ENCODE assay signal across 8 cellular contexts in the genomic region with DNA sequence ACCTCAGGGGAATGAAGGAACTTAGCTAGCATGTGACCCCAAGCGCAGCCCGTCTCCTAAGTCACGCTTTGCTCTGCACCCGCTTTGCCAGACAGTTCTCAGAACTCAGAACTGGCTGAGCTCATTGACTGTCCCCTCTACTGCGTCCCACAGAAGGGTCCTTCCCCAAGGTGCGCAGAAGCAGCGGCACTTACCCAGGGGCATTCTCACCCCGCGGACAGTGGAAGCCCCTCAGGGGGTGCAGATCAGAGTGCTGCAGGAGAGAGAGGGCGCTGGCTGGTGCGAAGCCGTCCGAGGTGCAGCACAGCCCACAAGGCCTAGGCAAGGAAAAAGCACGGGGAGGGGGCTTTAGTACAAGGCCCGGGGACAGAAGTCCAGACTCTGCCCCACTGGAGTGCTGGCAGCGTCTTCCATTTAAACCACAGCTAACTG. TPM values are rescaled to one million over a fixed set of nuclear protein-coding genes. Genes with fewer than 3 reads are reported as not detected.
DNase-seq lines count a peak whose midpoint lies in the region; ATAC-seq and TF ChIP-seq lines count a peak whose summit lies in the region.

No MANE protein-coding gene starts in this region.

- peaks cover 54% of the 10 kb centered on the region for H4K20me1 ChIP-seq in neural progenitor cell (ENCODE audit: low read depth)

- H3K36me3 ChIP-seq in CD8-positive, alpha-beta T cell (ENCODE audit: insufficient read depth, low read length): peaks cover 27% of the 10 kb centered on the region
- H3K36me3 ChIP-seq in HUES6 (ENCODE audit: control insufficient read depth, insufficient read depth, low read length): peaks cover 52% of the 10 kb centered on the region
- H3K36me3 ChIP-seq in esophagus squamous epithelium: peaks cover 9 to 49% (median 33%) of the 10 kb centered on the region in 3 donors
- H3K36me3 ChIP-seq in neural progenitor cell: no peaks in the 10 kb centered on the region

- peaks cover 8% of the 10 kb centered on the region for H3K27me3 Mint-ChIP-seq in CD8-positive, alpha-beta T cell (ENCODE audit: low read depth)
- peaks cover 3% of the 10 kb centered on the region for H3K27me3 Mint-ChIP-seq in activated CD8-positive, alpha-beta T cell treated with anti-CD3 and anti-CD28 coated beads for 36 hours
- H3K27me3 Mint-ChIP-seq in neural progenitor cell (ENCODE audit: insufficient read depth, low read depth): peaks cover 2% of the 10 kb centered on the region

- peaks cover 43% of the 10 kb centered on the region for H3K4me1 Mint-ChIP-seq in CD8-positive, alpha-beta T cell (ENCODE audit: low read depth)
- H3K4me1 Mint-ChIP-seq in activated CD8-positive, alpha-beta T cell treated with anti-CD3 and anti-CD28 coated beads for 36 hours (ENCODE audit: low read depth): peaks cover 35% of the 10 kb centered on the region
- peaks cover 13% of the 10 kb centered on the region for H3K4me1 Mint-ChIP-seq in neural progenitor cell

- DNase-seq in CD8-positive, alpha-beta T cell: peak in 2 of 7 experiments; percentile 18 to 35
- DNase-seq in activated CD8-positive, alpha-beta T cell treated with anti-CD3 and anti-CD28 coated beads for 36 hours: peak; percentile 30
- DNase-seq in esophagus squamous epithelium (lab: John Stamatoyannopoulos, UW) (no peak), neural progenitor cell (ENCODE audit: low spot score) (peak; percentile 42), midbrain (lab: John Stamatoyannopoulos, UW) (no peak), NCI-H1694 (lab: John Stamatoyannopoulos, UW) (no peak)

- peak; percentile 22 for ATAC-seq in CD8-positive, alpha-beta T cell
- ATAC-seq in activated CD8-positive, alpha-beta T cell treated with anti-CD3 and anti-CD28 coated beads for 36 hours: peak; percentile 15
- ATAC-seq in HG03108 (IDR thresholded peaks at IDR 0.05; ENCODE audit: unreplicated experiment): no peak

- WGBS in esophagus squamous epithelium, 2 donors: 3% methylated on average over 3 to 5 of the region's 16 CpGs

- H3K36me3 Mint-ChIP-seq in CD8-positive, alpha-beta T cell: peaks cover 49% of the 10 kb centered on the region
- peaks cover 53% of the 10 kb centered on the region for H3K36me3 Mint-ChIP-seq in activated CD8-positive, alpha-beta T cell treated with anti-CD3 and anti-CD28 coated beads for 36 hours (ENCODE audit: low read depth)
- H3K36me3 Mint-ChIP-seq in neural progenitor cell: peaks cover 38% of the 10 kb centered on the region

- H2AFZ ChIP-seq in neural progenitor cell (replicated peaks): no peak overlapping the region

- peak overlapping the region; percentile 76 for H3K4me3 ChIP-seq in CD8-positive, alpha-beta T cell (ENCODE audit: low read depth, low read length)
- H3K4me3 ChIP-seq in HUES6 (ENCODE audit: low read depth, low read length): peak overlapping the region; percentile 84
- H3K4me3 ChIP-seq in esophagus squamous epithelium: peak overlapping the region; percentile 61 to 84 (median 68)
- H3K4me3 ChIP-seq in neural progenitor cell: peak overlapping the region; percentile 74

- POLR2A ChIA-PET in CD8-positive, alpha-beta T cell (lab: Charles Lee): interaction anchor here (1.5 to 3.7 kb wide), 3 partner anchors 8 to 38 kb away, joined by 3 to 75 read pairs (median 23); a partner anchor contains a TSS
- POLR2A ChIA-PET in activated CD8-positive, alpha-beta T cell treated with anti-CD3 and anti-CD28 coated beads for 36 hours (lab: Charles Lee): interaction anchor here (0.7 to 12.3 kb wide), 10 partner anchors 12 to 193 kb away, joined by 3 to 279 read pairs (median 8); a partner anchor contains a TSS

- H3K4me3 Mint-ChIP-seq in CD8-positive, alpha-beta T cell: peak overlapping the region; percentile 93
- peak overlapping the region; percentile 96 for H3K4me3 Mint-ChIP-seq in activated CD8-positive, alpha-beta T cell treated with anti-CD3 and anti-CD28 coated beads for 36 hours
- peak overlapping the region; percentile 97 for H3K4me3 Mint-ChIP-seq in neural progenitor cell

- no peaks in the 10 kb centered on the region for H3K27me3 ChIP-seq in CD8-positive, alpha-beta T cell (ENCODE audit: insufficient read depth, low read length)
- no peaks in the 10 kb centered on the region for H3K27me3 ChIP-seq in HUES6 (ENCODE audit: control insufficient read depth, insufficient read depth, low read length)
- no peaks in the 10 kb centered on the region for H3K27me3 ChIP-seq in esophagus squamous epithelium
- H3K27me3 ChIP-seq in neural progenitor cell: no peaks in the 10 kb centered on the region

- H3K4me1 ChIP-seq in CD8-positive, alpha-beta T cell (ENCODE audit: insufficient read depth, low read length): peaks cover 22% of the 10 kb centered on the region
- peaks cover 8% of the 10 kb centered on the region for H3K4me1 ChIP-seq in HUES6 (ENCODE audit: control insufficient read depth, insufficient read depth, low read length)
- peaks cover 12 to 43% (median 16%) of the 10 kb centered on the region in 3 donors for H3K4me1 ChIP-seq in esophagus squamous epithelium
- H3K4me1 ChIP-seq in neural progenitor cell: peaks cover 18% of the 10 kb centered on the region

- H3K9me3 Mint-ChIP-seq in CD8-positive, alpha-beta T cell: no peaks in the 10 kb centered on the region
- H3K9me3 Mint-ChIP-seq in activated CD8-positive, alpha-beta T cell treated with anti-CD3 and anti-CD28 coated beads for 36 hours: no peaks in the 10 kb centered on the region
- no peaks in the 10 kb centered on the region for H3K9me3 Mint-ChIP-seq in neural progenitor cell

- CTCF ChIA-PET in CD8-positive, alpha-beta T cell (lab: Charles Lee): interaction anchor here (1.4 to 2.7 kb wide), 6 partner anchors 10 to 377 kb away, joined by 4 to 66 read pairs (median 6); a partner anchor contains a TSS
- CTCF ChIA-PET in activated CD8-positive, alpha-beta T cell treated with anti-CD3 and anti-CD28 coated beads for 36 hours (lab: Charles Lee): interaction anchor here (1.4 to 4.5 kb wide), 5 partner anchors 9 to 39 kb away, joined by 10 to 101 read pairs (median 15); a partner anchor contains a TSS

- no peak for TF ChIP-seq POLR2A in esophagus squamous epithelium (IDR thresholded peaks at IDR 0.05)

- no peak for TF ChIP-seq CTCF in CD8-positive, alpha-beta T cell (IDR thresholded peaks at IDR 0.05)
- TF ChIP-seq CTCF in activated CD8-positive, alpha-beta T cell treated with anti-CD3 and anti-CD28 coated beads for 36 hours (IDR thresholded peaks at IDR 0.05): no peak
- TF ChIP-seq CTCF in esophagus squamous epithelium (IDR thresholded peaks at IDR 0.05) (no peak), neural progenitor cell (IDR thresholded peaks at IDR 0.05) (no peak)

- peaks cover 4% of the 10 kb centered on the region for H3F3A ChIP-seq in neural progenitor cell (ENCODE audit: low read depth)

- intact Hi-C loops in CD8-positive, alpha-beta T cell (cut with DNase I, micrococcal nuclease): loop anchor here in 1 of 2 experiments (10.0 kb wide), 3 partner anchors 320 to 1150 kb away; a partner anchor contains a TSS
- intact Hi-C loops in activated CD8-positive, alpha-beta T cell treated with anti-CD3 and anti-CD28 coated beads for 36 hours (cut with micrococcal nuclease): loop anchor here (2.0 kb wide), 1 partner anchor 38 kb away; a partner anchor contains a TSS
- intact Hi-C loops in esophagus squamous epithelium (cut with DNase I): no loop called here

- no peaks in the 10 kb centered on the region for H3K9me3 ChIP-seq in CD8-positive, alpha-beta T cell (ENCODE audit: low read length)
- H3K9me3 ChIP-seq in HUES6 (ENCODE audit: control insufficient read depth, insufficient read depth, low read depth, low read length) (no peaks in the 10 kb centered on the region), esophagus squamous epithelium (no peaks in the 10 kb centered on the region), neural progenitor cell (ENCODE audit: low read depth) (no peaks in the 10 kb centered on the region)

- peak overlapping the region; percentile 98 for H3K4me2 ChIP-seq in neural progenitor cell

- peaks cover 59% of the 10 kb centered on the region for H3K79me2 ChIP-seq in neural progenitor cell (ENCODE audit: low read depth)

- H3K27ac ChIP-seq in CD8-positive, alpha-beta T cell (ENCODE audit: low read depth, low read length): peak overlapping the region; percentile 81
- H3K27ac ChIP-seq in HUES6 (ENCODE audit: low read depth, low read length) (peak overlapping the region; percentile 89), esophagus squamous epithelium (peak overlapping the region; percentile 83 to 90 (median 84)), neural progenitor cell (no peak overlapping the region)

- peak overlapping the region; percentile 96 for H3K27ac Mint-ChIP-seq in CD8-positive, alpha-beta T cell
- H3K27ac Mint-ChIP-seq in activated CD8-positive, alpha-beta T cell treated with anti-CD3 and anti-CD28 coated beads for 36 hours: peak overlapping the region; percentile 98
- H3K27ac Mint-ChIP-seq in neural progenitor cell: no peak overlapping the region

- H3K9ac ChIP-seq in HUES6 (ENCODE audit: low read length) (peak overlapping the region; percentile 97), neural progenitor cell (peak overlapping the region; percentile 84)

RNA-seq across cellular contexts. Expression of a gene that starts 0.8 kb away (rescaled TPM):
- 100 to 1,000 TPM; 119 to 128 TPM for total RNA-seq in CD8-positive, alpha-beta T cell
- 100 to 1,000 TPM; 154 to 159 TPM for total RNA-seq in activated CD8-positive, alpha-beta T cell treated with anti-CD3 and anti-CD28 coated beads for 36 hours
- total RNA-seq in esophagus squamous epithelium (10 to 100 TPM; 17.9 to 37.7 (median 28.0) TPM), neural progenitor cell (ENCODE audit: low replicate concordance) (8.0 and 12.8 TPM in 2 replicates)

RNA-seq across cellular contexts. Expression of a gene that starts 38.3 kb away (rescaled TPM):
- 10 to 100 TPM; 28.9 to 29.1 TPM for total RNA-seq in CD8-positive, alpha-beta T cell
- total RNA-seq in activated CD8-positive, alpha-beta T cell treated with anti-CD3 and anti-CD28 coated beads for 36 hours: 10 to 100 TPM; 19.8 to 21.3 TPM
- total RNA-seq in esophagus squamous epithelium (10 to 100 TPM; 17.4 to 38.5 (median 26.9) TPM), neural progenitor cell (ENCODE audit: low replicate concordance) (27.3 and 39.1 TPM in 2 replicates)

Comparison
In these comparisons a context has a peak if more than half of its experiments do, and no peak if none do; other contexts are left out.
1. DNase-seq: peak in activated CD8-positive, alpha-beta T cell treated with anti-CD3 and anti-CD28 coated beads for 36 hours (single experiment) and neural progenitor cell (single experiment); none in esophagus squamous epithelium (single experiment), midbrain (single experiment) and NCI-H1694 (single experiment).
2. Peak in every context shown above with its lines, with median percentiles within 50 percentile points of each other: H3K4me3 ChIP-seq and H3K4me3 Mint-ChIP-seq.